In the genomic region with DNA sequence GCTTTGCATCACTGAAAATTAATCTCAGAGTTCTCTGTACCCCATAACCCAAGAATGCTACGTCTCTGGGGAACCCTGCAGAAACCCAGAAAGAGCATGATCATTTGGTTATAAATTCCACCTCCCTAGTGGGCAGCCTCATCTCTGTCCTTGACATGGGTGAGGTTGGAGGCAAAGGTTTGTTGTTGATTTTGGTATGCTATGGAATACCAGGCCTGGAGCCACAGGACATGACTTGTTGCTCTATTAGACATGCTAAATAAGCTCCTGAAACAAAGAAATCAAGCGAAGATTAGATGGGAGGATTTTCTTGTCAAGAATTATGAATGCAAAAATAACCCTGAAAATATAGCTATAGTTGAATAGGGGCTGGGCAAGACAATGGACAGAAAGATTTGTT, we compare ENCODE assay signal across 15 cellular contexts.
DNase-seq lines count a peak whose midpoint lies in the region; ATAC-seq and TF ChIP-seq lines count a peak whose summit lies in the region.
"Had no signal": no experiment of that assay in that cellular context is flagged by ENCODE, and none has a peak within 500 bp of the region (broad histone marks: within the 10 kb centered on the region; RNA-seq: fewer than 3 reads in every experiment).

No MANE protein-coding gene starts in this region.

- no peak overlapping the region for H3K18ac ChIP-seq in H9 (ENCODE audit: insufficient read length, low read depth, low read length)

- no peak overlapping the region for H2BK120ac ChIP-seq in H9 (ENCODE audit: low read depth, low read length, poor library complexity, severe bottlenecking)

- in situ Hi-C loops in HAP-1 (cut with MboI; ENCODE audit: low sequenced_read_pairs), result no loop called here

- H2BK20ac ChIP-seq in H9 (ENCODE audit: low read depth, low read length, poor library complexity, severe bottlenecking), result no peak overlapping the region

- H2BK15ac ChIP-seq in H9 (ENCODE audit: low read depth, low read length), result no peak overlapping the region

- H3K79me2 ChIP-seq in H9 (ENCODE audit: insufficient read depth, low read length), result no peaks in the 10 kb centered on the region

- H2BK12ac ChIP-seq in H9 (ENCODE audit: insufficient read length, low read depth, low read length), result peak overlapping the region; percentile 58

- H3K27me3 ChIP-seq in H9 (ENCODE audit: insufficient read depth, low read length), result no peaks in the 10 kb centered on the region
- H3K27me3 ChIP-seq in foreskin keratinocyte, result no peaks in the 10 kb centered on the region
- no peaks in the 10 kb centered on the region for H3K27me3 ChIP-seq in HAP-1 (ENCODE audit: low read depth)

- no peak overlapping the region for H3K4me2 ChIP-seq in H9 (ENCODE audit: insufficient read depth, insufficient read length, low read length)

- CTCF ChIA-PET in WTC11 (lab: Charles Lee), result no interaction called here

- no peaks in the 10 kb centered on the region for H3K23me2 ChIP-seq in H9 (ENCODE audit: insufficient read length, low read depth, low read length, poor library complexity, severe bottlenecking)

- no peak overlapping the region for H3K27ac Mint-ChIP-seq in H9
- H3K27ac Mint-ChIP-seq in WTC11, result peak overlapping the region; percentile 75; the same call in 1 of the 2 replicates
- no peak overlapping the region for H3K27ac Mint-ChIP-seq in immature natural killer cell
- H3K27ac Mint-ChIP-seq: B cell; CD4-positive, alpha-beta memory T cell had no signal

- H3K9me3 Mint-ChIP-seq in H9, result no peaks in the 10 kb centered on the region
- H3K9me3 Mint-ChIP-seq in WTC11, result peaks cover 14% of the 10 kb centered on the region
- H3K9me3 Mint-ChIP-seq in immature natural killer cell, result peaks cover 0 to 3% (median 0%) of the 10 kb centered on the region in 6 donors

- H3K4me3 Mint-ChIP-seq in H9 (no peak overlapping the region), WTC11 (no peak overlapping the region), immature natural killer cell (no peak overlapping the region)
- H3K4me3 Mint-ChIP-seq: B cell; CD4-positive, alpha-beta memory T cell had no signal

- H3T11ph ChIP-seq in H9 (ENCODE audit: low read length), result no peak overlapping the region

- DNase-seq in H9 (no peak), WTC11 (ENCODE audit: low spot score) (no peak), foreskin keratinocyte (peak in 1 of 2 donors; percentile 76), HAP-1 (ENCODE audit: low spot score in 2 of 2) (no peak), immature natural killer cell (no peak)
- DNase-seq: CD4-positive, alpha-beta memory T cell; DMS153; DMS79 treated with DMSO at 0.1 percent for 48 hours; EL; GOT3 had no signal

- no peak for ATAC-seq in WTC11
- no peak for ATAC-seq in foreskin keratinocyte
- ATAC-seq in HG02938 (IDR thresholded peaks at IDR 0.05; ENCODE audit: unreplicated experiment), result no peak
- ATAC-seq: HCT116 had no signal

- H3K27me3 Mint-ChIP-seq in H9 (ENCODE audit: low read depth), result no peaks in the 10 kb centered on the region; the same call in 1 of the 2 replicates
- no peaks in the 10 kb centered on the region; the same call in 1 of the 2 replicates for H3K27me3 Mint-ChIP-seq in WTC11 (ENCODE audit: low read depth)
- peaks cover 0 to 3% (median 2%) of the 10 kb centered on the region in 3 donors for H3K27me3 Mint-ChIP-seq in immature natural killer cell (ENCODE audit: low read depth in 3 of 3)
- H3K27me3 Mint-ChIP-seq: B cell had no signal

- no peak overlapping the region for H3K23ac ChIP-seq in H9 (ENCODE audit: insufficient read length, low read depth, low read length)

- no peak overlapping the region for H3K27ac ChIP-seq in H9 (ENCODE audit: insufficient read length, low read depth, low read length)
- peak overlapping the region; percentile 71 for H3K27ac ChIP-seq in foreskin keratinocyte
- H3K27ac ChIP-seq in skin epidermis, result peak overlapping the region in 13 of 21 experiments; percentile 4 to 87 (median 44)
- H3K27ac ChIP-seq: C4-2B had no signal

- H4K20me1 ChIP-seq in H9 (ENCODE audit: control insufficient read depth, insufficient read depth, insufficient read length), result no peaks in the 10 kb centered on the region

- no peak overlapping the region for H4K8ac ChIP-seq in H9 (replicated peaks; ENCODE audit: insufficient read length, low read depth, low read length)

- H3K4me3 ChIP-seq in skin epidermis, result no peak overlapping the region
- no peak overlapping the region for H3K4me3 ChIP-seq in HAP-1

- no peak overlapping the region for H3K9ac ChIP-seq in H9 (ENCODE audit: extremely low read depth, insufficient read length, low read length)

- no CpG with 5 or more reads among the region's 2 CpGs for WGBS in H9 (ENCODE audit: extremely low coverage, insufficient read length, low lambda C conversion rate)

- H3K14ac ChIP-seq in H9 (ENCODE audit: insufficient read depth, low read length), result no peak overlapping the region

- H3K9me3 ChIP-seq in H9 (ENCODE audit: control insufficient read depth, low read depth, low read length) (no peaks in the 10 kb centered on the region), HAP-1 (no peaks in the 10 kb centered on the region)

- H4K91ac ChIP-seq in H9 (ENCODE audit: insufficient read length, low read depth, low read length), result no peak overlapping the region

- peaks cover 22% of the 10 kb centered on the region; the same call in 1 of the 2 replicates for H3K4me1 ChIP-seq in H9 (ENCODE audit: insufficient read depth, low read length)
- H3K4me1 ChIP-seq in foreskin keratinocyte, result peaks cover 79% of the 10 kb centered on the region
- H3K4me1 ChIP-seq in HAP-1, result peaks cover 5% of the 10 kb centered on the region

- no peak overlapping the region for H2BK5ac ChIP-seq in H9 (ENCODE audit: insufficient read length, low read length)

- no peaks in the 10 kb centered on the region for H3K79me1 ChIP-seq in H9 (ENCODE audit: insufficient read depth, low read depth, low read length, poor library complexity, severe bottlenecking)

- H3K4ac ChIP-seq in H9 (ENCODE audit: low read depth, low read length), result no peak overlapping the region

- H4K5ac ChIP-seq in H9 (ENCODE audit: insufficient read length, low read depth, low read length), result no peak overlapping the region

- peaks cover 0 to 6% (median 3%) of the 10 kb centered on the region in 3 experiments; a peak in 2 of 7 replicates for H3K36me3 Mint-ChIP-seq in H9 (ENCODE audit: insufficient read depth in 1 of 3, low read depth in 3 of 3)
- H3K36me3 Mint-ChIP-seq in WTC11, result peaks cover 15% of the 10 kb centered on the region
- H3K36me3 Mint-ChIP-seq in immature natural killer cell, result no peaks in the 10 kb centered on the region
- H3K36me3 Mint-ChIP-seq: CD4-positive, alpha-beta memory T cell had no signal

- no peak overlapping the region for H2AK5ac ChIP-seq in H9 (ENCODE audit: insufficient read length, low read length)

- peaks cover 40 to 50% of the 10 kb centered on the region in 2 experiments for H3K4me1 Mint-ChIP-seq in H9
- H3K4me1 Mint-ChIP-seq in WTC11, result peaks cover 72% of the 10 kb centered on the region
- H3K4me1 Mint-ChIP-seq in immature natural killer cell, result peaks cover 0 to 2% of the 10 kb centered on the region in 2 donors
- H3K4me1 Mint-ChIP-seq: B cell; CD4-positive, alpha-beta memory T cell had no signal

- no peak overlapping the region for H3K56ac ChIP-seq in H9 (ENCODE audit: insufficient read length, low read depth, low read length)

- POLR2A ChIA-PET in WTC11 (lab: Charles Lee), result no interaction called here

- H2AFZ ChIP-seq in H9 (ENCODE audit: low read length), result no peak overlapping the region

- H3K36me3 ChIP-seq in HAP-1 (replicated peaks), result no peaks in the 10 kb centered on the region

- no peak for TF ChIP-seq CTCF in H9 (conservative IDR thresholded peaks at IDR 0.05)
- no peak for TF ChIP-seq CTCF in WTC11 (IDR thresholded peaks at IDR 0.05)
- no peak for TF ChIP-seq CTCF in foreskin keratinocyte (conservative IDR thresholded peaks at IDR 0.05)

TF ChIP-seq in WTC11, 78 proteins besides CTCF, POLR2A, EP300 and RAD21:
- TF ChIP-seq ZNF671 (CRISPR knock-in tag; IDR thresholded peaks at IDR 0.05) (no peak), ZNF423 (CRISPR knock-in tag; IDR thresholded peaks at IDR 0.05) (no peak), ZNF121 (CRISPR knock-in tag; IDR thresholded peaks at IDR 0.05) (no peak)
- TF ChIP-seq, protein P1, sequence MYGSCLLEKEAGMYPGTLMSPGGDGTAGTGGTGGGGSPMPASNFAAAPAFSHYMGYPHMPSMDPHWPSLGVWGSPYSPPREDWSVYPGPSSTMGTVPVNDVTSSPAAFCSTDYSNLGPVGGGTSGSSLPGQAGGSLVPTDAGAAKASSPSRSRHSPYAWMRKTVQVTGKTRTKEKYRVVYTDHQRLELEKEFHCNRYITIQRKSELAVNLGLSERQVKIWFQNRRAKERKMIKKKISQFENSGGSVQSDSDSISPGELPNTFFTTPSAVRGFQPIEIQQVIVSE (CRISPR knock-in tag; IDR thresholded peaks at IDR 0.05; ENCODE audit: borderline replicate concordance), result no peak
- TF ChIP-seq, protein P2, sequence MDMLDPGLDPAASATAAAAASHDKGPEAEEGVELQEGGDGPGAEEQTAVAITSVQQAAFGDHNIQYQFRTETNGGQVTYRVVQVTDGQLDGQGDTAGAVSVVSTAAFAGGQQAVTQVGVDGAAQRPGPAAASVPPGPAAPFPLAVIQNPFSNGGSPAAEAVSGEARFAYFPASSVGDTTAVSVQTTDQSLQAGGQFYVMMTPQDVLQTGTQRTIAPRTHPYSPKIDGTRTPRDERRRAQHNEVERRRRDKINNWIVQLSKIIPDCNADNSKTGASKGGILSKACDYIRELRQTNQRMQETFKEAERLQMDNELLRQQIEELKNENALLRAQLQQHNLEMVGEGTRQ (CRISPR knock-in tag; IDR thresholded peaks at IDR 0.05), result no peak
- TF ChIP-seq, protein P3, sequence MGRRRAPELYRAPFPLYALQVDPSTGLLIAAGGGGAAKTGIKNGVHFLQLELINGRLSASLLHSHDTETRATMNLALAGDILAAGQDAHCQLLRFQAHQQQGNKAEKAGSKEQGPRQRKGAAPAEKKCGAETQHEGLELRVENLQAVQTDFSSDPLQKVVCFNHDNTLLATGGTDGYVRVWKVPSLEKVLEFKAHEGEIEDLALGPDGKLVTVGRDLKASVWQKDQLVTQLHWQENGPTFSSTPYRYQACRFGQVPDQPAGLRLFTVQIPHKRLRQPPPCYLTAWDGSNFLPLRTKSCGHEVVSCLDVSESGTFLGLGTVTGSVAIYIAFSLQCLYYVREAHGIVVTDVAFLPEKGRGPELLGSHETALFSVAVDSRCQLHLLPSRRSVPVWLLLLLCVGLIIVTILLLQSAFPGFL (CRISPR knock-in tag; IDR thresholded peaks at IDR 0.05; ENCODE audit: borderline replicate concordance), result no peak
TF ChIP-seq in WTC11: peak in this region for 0.
